In genomic region chr14:68931474-68932051, GRCh38 we compare ENCODE assay signal across 22 cellular contexts. TPM values are rescaled to one million over a fixed set of nuclear protein-coding genes. Genes with fewer than 3 reads are reported as not detected.
DNase-seq lines count a peak whose midpoint lies in the region; ATAC-seq, FAIRE-seq and TF ChIP-seq lines count a peak whose summit lies in the region.
"Had no signal": no experiment of that assay in that cellular context is flagged by ENCODE, and none has a peak within 500 bp of the region (broad histone marks: within the 10 kb centered on the region; RNA-seq: fewer than 3 reads in every experiment).

No MANE protein-coding gene starts in this region.

- FAIRE-seq in keratinocyte (lab: Jason Lieb, UNC) = no peak
- FAIRE-seq: endometrium had no signal

- H3K9me3 ChIP-seq in keratinocyte (ENCODE audit: control insufficient read depth, low read depth, low read length) (no peaks in the 10 kb centered on the region), tibial artery (no peaks in the 10 kb centered on the region), mucosa of descending colon (no peaks in the 10 kb centered on the region), H9 (ENCODE audit: control insufficient read depth, low read depth, low read length) (no peaks in the 10 kb centered on the region)

- no peak overlapping the region for H2BK120ac ChIP-seq in H9 (ENCODE audit: low read depth, low read length, poor library complexity, severe bottlenecking)

- H4K5ac ChIP-seq in H9 (ENCODE audit: insufficient read length, low read depth, low read length) = no peak overlapping the region

- H3K4ac ChIP-seq in H9 (ENCODE audit: low read depth, low read length) = no peak overlapping the region

- H3K27me3 ChIP-seq in keratinocyte (ENCODE audit: control insufficient read depth, extremely low read depth, insufficient read depth, low read length) (no peaks in the 10 kb centered on the region), tibial artery (no peaks in the 10 kb centered on the region), H9 (ENCODE audit: insufficient read depth, low read length) (no peaks in the 10 kb centered on the region)

- TF ChIP-seq CTCF in WTC11 (IDR thresholded peaks at IDR 0.05) (no peak), keratinocyte (optimal IDR thresholded peaks at IDR 0.05 in 1 of 3, IDR thresholded peaks at IDR 0.05 in 1 of 3, conservative IDR thresholded peaks at IDR 0.05 in 1 of 3; ENCODE audit: extremely low read depth in 1 of 3, insufficient read depth in 2 of 3, low read length in 3 of 3) (no peak), tibial artery (IDR thresholded peaks at IDR 0.05) (no peak), mucosa of descending colon (IDR thresholded peaks at IDR 0.05) (no peak), H9 (conservative IDR thresholded peaks at IDR 0.05) (no peak)

- intact Hi-C loops in tibial artery (cut with DNase I; ENCODE audit: low total_unique reads) = no loop called here
- intact Hi-C loops in mucosa of descending colon (cut with DNase I, micrococcal nuclease) = no loop called here

- H4K20me1 ChIP-seq in keratinocyte (ENCODE audit: control insufficient read depth, extremely low read depth, insufficient read depth, low read length) (peaks cover 89% of the 10 kb centered on the region), H9 (ENCODE audit: control insufficient read depth, insufficient read depth, insufficient read length) (no peaks in the 10 kb centered on the region)

- CTCF ChIA-PET in WTC11 (lab: Charles Lee) = interaction anchor here (0.7 to 3.0 kb wide), 3 partner anchors 10 to 170 kb away, joined by 3 to 11 read pairs (median 5); no protein-coding TSS in a partner anchor

- no peak overlapping the region for H2BK15ac ChIP-seq in H9 (ENCODE audit: low read depth, low read length)

- H4K8ac ChIP-seq in H9 (replicated peaks; ENCODE audit: insufficient read length, low read depth, low read length) = no peak overlapping the region

- H3K18ac ChIP-seq in H9 (ENCODE audit: insufficient read length, low read depth, low read length) = no peak overlapping the region

- no peak overlapping the region for H2AK5ac ChIP-seq in H9 (ENCODE audit: insufficient read length, low read length)

- no peak overlapping the region for H2BK20ac ChIP-seq in H9 (ENCODE audit: low read depth, low read length, poor library complexity, severe bottlenecking)

- peak overlapping the region; percentile 47 for H3K27ac Mint-ChIP-seq in activated naive CD4-positive, alpha-beta T cell treated with anti-CD3 and anti-CD28 coated beads, Interleukin-2, amount 50 U/mL, for 24 hours
- H3K27ac Mint-ChIP-seq in WTC11 (peak overlapping the region; percentile 30; the same call in 1 of the 2 replicates), H9 (peak overlapping the region in 1 of 3 experiments; percentile 65; a peak in 2 of 7 replicates)
- H3K27ac Mint-ChIP-seq: activated T-helper 2 cell treated with anti-CD3 and anti-CD28 coated beads, Interferon-gamma antibody, Interleukin-2, Interleukin-4, amounts not matched to agents 10 μg/mL and 5 μg/mL and 100 μg/mL, durations not matched to agents 14 hours and 24 hours and 36 hours; mesothelial cell of epicardium; T-helper 1 cell treated with Interleukin-12 subunit alpha and Interleukin-12 subunit beta and Interleukin-4 antibody, amounts not matched to agents 30 μg/mL and 1 μg/mL, for 36 hours had no signal

- H3K23me2 ChIP-seq in H9 (ENCODE audit: insufficient read length, low read depth, low read length, poor library complexity, severe bottlenecking) = no peaks in the 10 kb centered on the region

- H3K9me1 ChIP-seq in keratinocyte (ENCODE audit: control insufficient read depth, extremely low read depth, insufficient read depth, low read length) = peaks cover 20% of the 10 kb centered on the region

- H3K79me1 ChIP-seq in H9 (ENCODE audit: insufficient read depth, low read depth, low read length, poor library complexity, severe bottlenecking) = peaks cover 9% of the 10 kb centered on the region

- dilution Hi-C loops in keratinocyte (cut with MboI; ENCODE audit: extremely low pct_ligation_motif_present, low sequenced_read_pairs) = no loop called here

- H3K27ac ChIP-seq in keratinocyte (ENCODE audit: control insufficient read depth, insufficient read depth, low read length) (peak overlapping the region; percentile 18), tibial artery (peak overlapping the region; percentile 97 to 100), H9 (ENCODE audit: insufficient read length, low read depth, low read length) (no peak overlapping the region)
- H3K27ac ChIP-seq: WERI-Rb-1 had no signal

- H3K9ac ChIP-seq in keratinocyte (ENCODE audit: control insufficient read depth, extremely low read depth, insufficient read depth, low read length) (no peak overlapping the region), H9 (ENCODE audit: extremely low read depth, insufficient read length, low read length) (no peak overlapping the region)

- H3K4me3 Mint-ChIP-seq in activated naive CD4-positive, alpha-beta T cell treated with anti-CD3 and anti-CD28 coated beads, Interleukin-2, amount 50 U/mL, for 24 hours = peak overlapping the region; percentile 2
- H3K4me3 Mint-ChIP-seq in WTC11 (no peak overlapping the region), H9 (no peak overlapping the region)
- H3K4me3 Mint-ChIP-seq: mesothelial cell of epicardium; T-helper 1 cell treated with Interleukin-12 subunit alpha and Interleukin-12 subunit beta and Interleukin-4 antibody, amounts not matched to agents 30 μg/mL and 1 μg/mL, for 36 hours had no signal

- peaks cover 5% of the 10 kb centered on the region for H3K36me3 Mint-ChIP-seq in activated naive CD4-positive, alpha-beta T cell treated with anti-CD3 and anti-CD28 coated beads, Interleukin-2, amount 50 U/mL, for 24 hours
- H3K36me3 Mint-ChIP-seq in WTC11 (peaks cover 5% of the 10 kb centered on the region; the same call in 1 of the 2 replicates), H9 (ENCODE audit: insufficient read depth in 1 of 3, low read depth in 3 of 3) (peaks cover 2 to 21% (median 6%) of the 10 kb centered on the region in 3 experiments; a peak in 5 of 7 replicates)

- H3K36me3 ChIP-seq in keratinocyte (ENCODE audit: control insufficient read depth in 2 of 2, extremely low read depth in 1 of 2, insufficient read depth in 2 of 2, low read length in 2 of 2) = peaks cover 11 to 50% of the 10 kb centered on the region in 2 experiments
- H3K36me3 ChIP-seq in tibial artery = no peaks in the 10 kb centered on the region
- no peaks in the 10 kb centered on the region for H3K36me3 ChIP-seq in mucosa of descending colon (ENCODE audit: low read depth)
- H3K36me3 ChIP-seq: WERI-Rb-1 had no signal

- no peak overlapping the region for H2BK12ac ChIP-seq in H9 (ENCODE audit: insufficient read length, low read depth, low read length)

- no peak overlapping the region for H4K91ac ChIP-seq in H9 (ENCODE audit: insufficient read length, low read depth, low read length)

- H3K4me3 ChIP-seq in keratinocyte (ENCODE audit: control insufficient read depth in 2 of 3, extremely low read depth in 1 of 3, insufficient read depth in 2 of 3, low read depth in 1 of 3, low read length in 3 of 3) = no peak overlapping the region
- no peak overlapping the region for H3K4me3 ChIP-seq in tibial artery
- no peak overlapping the region for H3K4me3 ChIP-seq in mucosa of descending colon

- H3K56ac ChIP-seq in H9 (ENCODE audit: insufficient read length, low read depth, low read length) = no peak overlapping the region

- no peak for DNase-seq in activated naive CD4-positive, alpha-beta T cell treated with anti-CD3 and anti-CD28 coated beads, Interleukin-2, amount 50 U/mL, for 16 hours
- no peak for DNase-seq in WTC11 (ENCODE audit: low spot score)
- no peak for DNase-seq in keratinocyte (ENCODE audit: low read depth, low spot score)
- DNase-seq in tibial artery = no peak
- no peak for DNase-seq in mucosa of descending colon
- no peak for DNase-seq in AG20443 (ENCODE audit: low spot score)
- no peak for DNase-seq in H9
- DNase-seq: DMS79 treated with DMSO at 0.1 percent for 48 hours; foreskin fibroblast; hypothalamus; NCI-H1105 treated with DMSO at 0.1 percent for 48 hours; NCI-H526; occipital lobe; SHP77; stimulated activated CD4-positive, alpha-beta T cell treated with anti-CD3 and anti-CD28 coated beads, Interleukin-4, amount 100 ng/mL, for 1 hour; substantia nigra; WERI-Rb-1 had no signal

- peaks cover 37% of the 10 kb centered on the region for H3K4me1 ChIP-seq in keratinocyte (ENCODE audit: control insufficient read depth, extremely low read depth, insufficient read depth, low read length)
- peaks cover 0 to 100% (median 86%) of the 10 kb centered on the region in 4 donors for H3K4me1 ChIP-seq in tibial artery
- peaks cover 17% of the 10 kb centered on the region for H3K4me1 ChIP-seq in mucosa of descending colon (ENCODE audit: low read depth)
- no peaks in the 10 kb centered on the region for H3K4me1 ChIP-seq in H9 (ENCODE audit: insufficient read depth, low read length)

- H3K14ac ChIP-seq in H9 (ENCODE audit: insufficient read depth, low read length) = no peak overlapping the region

- no CpG with 5 or more reads among the region's 5 CpGs for WGBS in H9 (ENCODE audit: extremely low coverage, insufficient read length, low lambda C conversion rate)

- POLR2A ChIA-PET in WTC11 (lab: Charles Lee) = interaction anchor here (0.6 kb wide), 2 partner anchors 9 to 1115 kb away, joined by 3 to 8 read pairs; no protein-coding TSS in a partner anchor

- no peak overlapping the region for H2BK5ac ChIP-seq in H9 (ENCODE audit: insufficient read length, low read length)

- no peak for ATAC-seq in WTC11
- no peak for ATAC-seq in mucosa of descending colon

- no peaks in the 10 kb centered on the region for H3K27me3 Mint-ChIP-seq in activated naive CD4-positive, alpha-beta T cell treated with anti-CD3 and anti-CD28 coated beads, Interleukin-2, amount 50 U/mL, for 24 hours
- H3K27me3 Mint-ChIP-seq in WTC11 (ENCODE audit: low read depth) = no peaks in the 10 kb centered on the region
- H3K27me3 Mint-ChIP-seq in H9 (ENCODE audit: low read depth) = no peaks in the 10 kb centered on the region

- H3K9me3 Mint-ChIP-seq in activated naive CD4-positive, alpha-beta T cell treated with anti-CD3 and anti-CD28 coated beads, Interleukin-2, amount 50 U/mL, for 24 hours = no peaks in the 10 kb centered on the region
- H3K9me3 Mint-ChIP-seq in WTC11 (peaks cover 1% of the 10 kb centered on the region; the same call in 1 of the 2 replicates), H9 (no peaks in the 10 kb centered on the region)
- H3K9me3 Mint-ChIP-seq: mesothelial cell of epicardium had no signal

- H3K79me2 ChIP-seq in keratinocyte (ENCODE audit: control insufficient read depth, insufficient read depth, low read length) (peaks cover 100% of the 10 kb centered on the region), H9 (ENCODE audit: insufficient read depth, low read length) (peaks cover 32% of the 10 kb centered on the region)

- peaks cover 92% of the 10 kb centered on the region for H3K4me1 Mint-ChIP-seq in activated naive CD4-positive, alpha-beta T cell treated with anti-CD3 and anti-CD28 coated beads, Interleukin-2, amount 50 U/mL, for 24 hours
- H3K4me1 Mint-ChIP-seq in WTC11 (peaks cover 40% of the 10 kb centered on the region), H9 (peaks cover 46 to 61% of the 10 kb centered on the region in 2 experiments)

- no peak overlapping the region for H3K23ac ChIP-seq in H9 (ENCODE audit: insufficient read length, low read depth, low read length)

- H2AFZ ChIP-seq in keratinocyte (ENCODE audit: control insufficient read depth, low read length) = no peak overlapping the region
- no peak overlapping the region for H2AFZ ChIP-seq in H9 (ENCODE audit: low read length)

- H3T11ph ChIP-seq in H9 (ENCODE audit: low read length) = no peak overlapping the region

- H3K4me2 ChIP-seq in keratinocyte (ENCODE audit: control insufficient read depth, extremely low read depth, insufficient read depth, low read depth, low read length) (no peak overlapping the region), H9 (ENCODE audit: insufficient read depth, insufficient read length, low read length) (no peak overlapping the region)

RNA-seq across cellular contexts. Expression of gene ACTN1, which starts 47.5 kb away (rescaled TPM):
- total RNA-seq in WTC11 (2021) = 196 to 198 TPM (median 197 TPM) in 3 replicates
- polyA plus RNA-seq in keratinocyte = 394 to 1,027 TPM (median 558 TPM) in 3 replicates
- 195 TPM for polyA plus RNA-seq in keratinocyte (2011; ENCODE audit: low read depth)
- polyA plus RNA-seq in keratinocyte (2011; cell fraction: cytosol; rRNA removed) = 508 and 647 TPM in 2 replicates
- 807 and 940 TPM in 2 replicates for polyA plus RNA-seq in keratinocyte (2011; cell fraction: nucleus; rRNA removed)
- 200 and 858 TPM in 2 replicates for polyA plus RNA-seq in keratinocyte (2012; ENCODE audit: low replicate concordance)
- polyA minus RNA-seq in keratinocyte = 613 to 2,215 TPM (median 836 TPM) in 3 replicates
- polyA minus RNA-seq in keratinocyte (2011; cell fraction: cytosol; rRNA and poly(A)+ RNA removed) = 1,064 TPM
- polyA minus RNA-seq in keratinocyte (2011; cell fraction: nucleus; rRNA and poly(A)+ RNA removed) = 724 and 945 TPM in 2 replicates
- total RNA-seq in mucosa of descending colon = 100 to 1,000 TPM in 2 of 3 donors, 10 to 100 TPM in 1; 93.7 to 607 (median 128) TPM
- 218 and 219 TPM in 2 replicates for total RNA-seq in H9 (2021)
